In the genomic region with DNA sequence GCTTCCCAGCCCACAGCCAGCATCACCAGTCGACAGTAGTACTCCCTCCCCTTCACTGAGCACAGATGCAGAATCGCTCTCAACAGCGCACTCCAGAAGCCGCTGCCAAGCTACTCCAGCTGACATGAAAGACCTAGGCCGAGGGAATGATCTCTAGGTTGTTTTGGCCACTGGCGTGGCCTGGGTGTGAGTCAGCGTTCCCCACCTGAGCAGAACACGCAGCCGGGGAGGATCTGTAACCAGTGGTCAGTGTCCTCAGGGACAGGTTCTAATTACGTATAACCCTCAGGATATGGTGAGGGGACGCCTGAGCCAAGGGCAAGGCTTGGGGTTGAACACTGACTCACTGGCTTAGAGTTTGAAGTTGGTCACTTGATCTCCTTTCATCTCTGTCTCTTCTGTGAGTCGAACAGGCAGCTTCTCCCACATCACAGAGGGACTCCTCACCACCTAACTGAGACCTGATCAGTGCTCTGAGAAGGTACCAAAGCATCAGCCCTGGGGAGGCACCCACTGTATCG, we compare ENCODE assay signal across 8 cellular contexts.
DNase-seq lines count a peak whose midpoint lies in the region; ATAC-seq and TF ChIP-seq lines count a peak whose summit lies in the region.

No MANE protein-coding gene starts in this region.

- peaks cover 1% of the 10 kb centered on the region for H3K4me1 Mint-ChIP-seq in activated T-cell treated with anti-CD3 and anti-CD28 coated beads, Interleukin-2, amount 50 U/mL, for 24 hours (ENCODE audit: low read depth)

- H3K36me3 Mint-ChIP-seq in activated T-cell treated with anti-CD3 and anti-CD28 coated beads, Interleukin-2, amount 50 U/mL, for 24 hours (ENCODE audit: low read depth) = no peaks in the 10 kb centered on the region

- no peak overlapping the region for H3K27ac Mint-ChIP-seq in activated T-cell treated with anti-CD3 and anti-CD28 coated beads, Interleukin-2, amount 50 U/mL, for 24 hours

- peak overlapping the region in 8 of 11 experiments; percentile 4 to 28 (median 21); a peak in 7 of 22 replicates for H3K4me2 ChIP-seq in BLaER1 treated with 17β-estradiol and CSF1 and Interleukin-3, amounts not matched to agents 10 nM and 100 nM
- H3K4me2 ChIP-seq in PC-3 (ENCODE audit: low read length) (peak overlapping the region; percentile 19), neuronal stem cell (ENCODE audit: insufficient read depth, low read length, poor library complexity, severe bottlenecking) (no peak overlapping the region), Karpas-422 (ENCODE audit: low read depth, low read length, poor library complexity, severe bottlenecking) (no peak overlapping the region)

- H3F3A ChIP-seq in PC-3 (ENCODE audit: low read length, unreplicated experiment) = no peaks in the 10 kb centered on the region

- no peak overlapping the region for H2BK120ac ChIP-seq in neuronal stem cell (ENCODE audit: low read depth, low read length)

- POLR2A ChIA-PET in PC-3 (lab: Charles Lee; ENCODE audit: unreplicated experiment) = interaction anchor here (0.6 kb wide), 1 partner anchor 923 kb away, joined by 4 read pairs; no protein-coding TSS in a partner anchor

- H2AFZ ChIP-seq in PC-3 (ENCODE audit: low read length) = peak overlapping the region; percentile 8
- peak overlapping the region; percentile 71 for H2AFZ ChIP-seq in neuronal stem cell (ENCODE audit: low read length)
- no peak overlapping the region for H2AFZ ChIP-seq in Karpas-422 (ENCODE audit: low read length)

- H3K4me1 ChIP-seq in BLaER1 treated with 17β-estradiol and CSF1 and Interleukin-3, amounts not matched to agents 10 nM and 100 nM = peaks cover 18 to 41% (median 27%) of the 10 kb centered on the region in 10 experiments
- H3K4me1 ChIP-seq in PC-3 (ENCODE audit: insufficient read depth, low read length) = peaks cover 21% of the 10 kb centered on the region
- peaks cover 0 to 14% of the 10 kb centered on the region in 2 donors for H3K4me1 ChIP-seq in esophagus (ENCODE audit: control insufficient read depth in 2 of 2, insufficient read depth in 2 of 2, low read length in 1 of 2)
- peaks cover 8 to 17% of the 10 kb centered on the region in 2 donors for H3K4me1 ChIP-seq in neuronal stem cell (ENCODE audit: control insufficient read depth in 2 of 2, insufficient read depth in 1 of 2, low read depth in 1 of 2, low read length in 2 of 2)
- no peaks in the 10 kb centered on the region for H3K4me1 ChIP-seq in Karpas-422 (ENCODE audit: low read length)
- H3K4me1 ChIP-seq in colonic mucosa = peaks cover 28% of the 10 kb centered on the region

- H4K8ac ChIP-seq in neuronal stem cell (ENCODE audit: low read depth, low read length) = no peak overlapping the region

- H4K20me1 ChIP-seq in BLaER1 treated with 17β-estradiol and CSF1 and Interleukin-3, amounts not matched to agents 10 nM and 100 nM = no peaks in the 10 kb centered on the region; a peak in 1 of 22 replicates
- no peaks in the 10 kb centered on the region for H4K20me1 ChIP-seq in PC-3 (ENCODE audit: low read length)
- H4K20me1 ChIP-seq in Karpas-422 (ENCODE audit: insufficient read depth, low read depth, low read length) = no peaks in the 10 kb centered on the region

- no peaks in the 10 kb centered on the region for H3K79me1 ChIP-seq in neuronal stem cell (ENCODE audit: low read depth, low read length)

- peak overlapping the region in 4 of 11 experiments; percentile 13 to 38 (median 16); a peak in 3 of 22 replicates for H3K27ac ChIP-seq in BLaER1 treated with 17β-estradiol and CSF1 and Interleukin-3, amounts not matched to agents 10 nM and 100 nM
- H3K27ac ChIP-seq in PC-3 (ENCODE audit: low read length) (peak overlapping the region; percentile 43), esophagus (ENCODE audit: low read depth in 2 of 2, low read length in 1 of 2) (peak overlapping the region; percentile 45 to 56), neuronal stem cell (replicated peaks; ENCODE audit: low read length) (no peak overlapping the region), Karpas-422 (ENCODE audit: low read length) (no peak overlapping the region), colonic mucosa (no peak overlapping the region)

- H3K27me3 Mint-ChIP-seq in activated T-cell treated with anti-CD3 and anti-CD28 coated beads, Interleukin-2, amount 50 U/mL, for 24 hours = no peaks in the 10 kb centered on the region

- no peak overlapping the region for H3K4ac ChIP-seq in neuronal stem cell (ENCODE audit: low read length)

- no peaks in the 10 kb centered on the region for H3K36me3 ChIP-seq in BLaER1 treated with 17β-estradiol and CSF1 and Interleukin-3, amounts not matched to agents 10 nM and 100 nM
- H3K36me3 ChIP-seq in PC-3 (ENCODE audit: low read depth, low read length) (no peaks in the 10 kb centered on the region), esophagus (ENCODE audit: control insufficient read depth in 2 of 2, insufficient read depth in 2 of 2, low read length in 1 of 2) (no peaks in the 10 kb centered on the region), neuronal stem cell (replicated peaks in 1 of 2; ENCODE audit: control insufficient read depth in 2 of 2, insufficient read depth in 2 of 2, low read length in 2 of 2) (no peaks in the 10 kb centered on the region), Karpas-422 (ENCODE audit: insufficient read depth, low read length) (no peaks in the 10 kb centered on the region), colonic mucosa (no peaks in the 10 kb centered on the region)

- no peaks in the 10 kb centered on the region for H3K27me3 ChIP-seq in BLaER1 treated with 17β-estradiol and CSF1 and Interleukin-3, amounts not matched to agents 10 nM and 100 nM
- H3K27me3 ChIP-seq in PC-3 (ENCODE audit: low read length) = no peaks in the 10 kb centered on the region
- no peaks in the 10 kb centered on the region for H3K27me3 ChIP-seq in esophagus (ENCODE audit: control insufficient read depth in 1 of 2, insufficient read depth in 2 of 2, low read length in 2 of 2)
- no peaks in the 10 kb centered on the region for H3K27me3 ChIP-seq in neuronal stem cell (ENCODE audit: control insufficient read depth in 3 of 3, insufficient read depth in 3 of 3, low read depth in 1 of 3, low read length in 3 of 3)
- H3K27me3 ChIP-seq in Karpas-422 (ENCODE audit: low read length) = no peaks in the 10 kb centered on the region
- no peaks in the 10 kb centered on the region for H3K27me3 ChIP-seq in colonic mucosa

- intact Hi-C loops in PC-3 (cut with micrococcal nuclease) (no loop called here), head of caudate nucleus (cut with DNase I) (loop anchor here (10.0 kb wide), 1 partner anchor 49 kb away; no protein-coding TSS in a partner anchor), colonic mucosa (cut with DNase I) (no loop called here)

- BruUV-seq in PC-3 (replicated peaks; lab: Mats Ljungman, UMichigan) = no TSS peak

- 71 to 73% methylated on average over 13 of the region's 13 CpGs for WGBS in esophagus, 2 donors
- WGBS in neuronal stem cell (ENCODE audit: extremely low coverage in 2 of 2, insufficient read length in 2 of 2, insufficient replicate concordance in 1 of 2), 2 donors = no CpG with 5 or more reads among the region's 13 CpGs

- H3K9me3 ChIP-seq in BLaER1 treated with 17β-estradiol and CSF1 and Interleukin-3, amounts not matched to agents 10 nM and 100 nM (replicated peaks in 1 of 11) = no peaks in the 10 kb centered on the region
- H3K9me3 ChIP-seq in PC-3 (ENCODE audit: low read length) (no peaks in the 10 kb centered on the region), esophagus (ENCODE audit: control insufficient read depth in 2 of 2, insufficient read depth in 1 of 2, low read depth in 1 of 2, low read length in 1 of 2) (no peaks in the 10 kb centered on the region), neuronal stem cell (replicated peaks in 1 of 2; ENCODE audit: control insufficient read depth in 2 of 2, insufficient read depth in 1 of 2, low read depth in 1 of 2, low read length in 2 of 2) (no peaks in the 10 kb centered on the region), Karpas-422 (ENCODE audit: low read length) (no peaks in the 10 kb centered on the region), colonic mucosa (no peaks in the 10 kb centered on the region)

- H3K23ac ChIP-seq in neuronal stem cell (ENCODE audit: low read depth, low read length, poor library complexity) = no peak overlapping the region

- H3K4me3 Mint-ChIP-seq in activated T-cell treated with anti-CD3 and anti-CD28 coated beads, Interleukin-2, amount 50 U/mL, for 24 hours = no peak overlapping the region

- no peaks in the 10 kb centered on the region for H3K9me2 ChIP-seq in PC-3 (replicated peaks; ENCODE audit: low read length)
- no peaks in the 10 kb centered on the region for H3K9me2 ChIP-seq in Karpas-422 (replicated peaks; ENCODE audit: insufficient read depth, low read length)

- no peak for TF ChIP-seq CTCF in PC-3 (conservative IDR thresholded peaks at IDR 0.05; ENCODE audit: low read depth, low read length)
- no peak for TF ChIP-seq CTCF in colonic mucosa (IDR thresholded peaks at IDR 0.05)

- peak; percentile 78 for DNase-seq in PC-3
- DNase-seq in neuronal stem cell (ENCODE audit: low spot score) = no peak
- no peak for DNase-seq in head of caudate nucleus
- DNase-seq in activated T-cell treated with anti-CD3 and anti-CD28 coated beads, Interleukin-2, amount 50 U/mL, for 24 hours = no peak
- no peak for DNase-seq in Karpas-422
- no peak for DNase-seq in colonic mucosa

- no peak overlapping the region for H2BK15ac ChIP-seq in neuronal stem cell (ENCODE audit: low read length)

- no peak overlapping the region for H3K4me3 ChIP-seq in BLaER1 treated with 17β-estradiol and CSF1 and Interleukin-3, amounts not matched to agents 10 nM and 100 nM
- no peak overlapping the region for H3K4me3 ChIP-seq in PC-3 (ENCODE audit: low read length)
- H3K4me3 ChIP-seq in esophagus (ENCODE audit: low read depth in 1 of 2, low read length in 2 of 2) = no peak overlapping the region
- H3K4me3 ChIP-seq in neuronal stem cell (ENCODE audit: low read length in 2 of 2) = no peak overlapping the region
- H3K4me3 ChIP-seq in Karpas-422 (ENCODE audit: low read length) = no peak overlapping the region
- H3K4me3 ChIP-seq in colonic mucosa = no peak overlapping the region

- peak; percentile 63 for ATAC-seq in PC-3

- no peaks in the 10 kb centered on the region for H3K9me3 Mint-ChIP-seq in activated T-cell treated with anti-CD3 and anti-CD28 coated beads, Interleukin-2, amount 50 U/mL, for 24 hours

- no peak overlapping the region for H3K9ac ChIP-seq in BLaER1 treated with 17β-estradiol and CSF1 and Interleukin-3, amounts not matched to agents 10 nM and 100 nM
- H3K9ac ChIP-seq in PC-3 (ENCODE audit: low read length) = no peak overlapping the region
- H3K9ac ChIP-seq in neuronal stem cell (ENCODE audit: low read depth, low read length, poor library complexity) = no peak overlapping the region
- no peak overlapping the region for H3K9ac ChIP-seq in Karpas-422 (ENCODE audit: low read length)
- H3K9ac ChIP-seq in colonic mucosa (ENCODE audit: low read depth in 2 of 2, low read length in 2 of 2) = no peak overlapping the region

- H3K79me2 ChIP-seq in PC-3 (ENCODE audit: low read length) = no peaks in the 10 kb centered on the region
- H3K79me2 ChIP-seq in Karpas-422 (ENCODE audit: low read length) = no peaks in the 10 kb centered on the region

- no peak overlapping the region for H3K14ac ChIP-seq in neuronal stem cell (ENCODE audit: low read length)

- H3K18ac ChIP-seq in neuronal stem cell (ENCODE audit: low read length) = peak overlapping the region; percentile 30

- no peak overlapping the region for H2BK12ac ChIP-seq in neuronal stem cell (ENCODE audit: low read length)

- no peak overlapping the region for H2BK5ac ChIP-seq in neuronal stem cell (ENCODE audit: low read length)

- H4K91ac ChIP-seq in neuronal stem cell (ENCODE audit: low read depth, low read length, poor library complexity) = no peak overlapping the region

- CTCF ChIA-PET in PC-3 (lab: Charles Lee) = no interaction called here

- H2AK5ac ChIP-seq in neuronal stem cell (ENCODE audit: low read depth, low read length) = peak overlapping the region; percentile 24

Comparison
In these comparisons a context has a peak if more than half of its experiments do, and no peak if none do; other contexts are left out.
1. H3K27ac ChIP-seq: peak in PC-3 (single experiment) and esophagus (2 of 2); none in neuronal stem cell (single experiment), Karpas-422 (single experiment) and colonic mucosa (single experiment).
2. H3K4me2 ChIP-seq: peak in BLaER1 treated with 17β-estradiol and CSF1 and Interleukin-3, amounts not matched to agents 10 nM and 100 nM (8 of 11) and PC-3 (single experiment); none in neuronal stem cell (single experiment) and Karpas-422 (single experiment).